ENCODE assay signal across 11 cellular contexts in genomic region chr11:1337647-1338007, GRCh38. TPM values are rescaled to one million over a fixed set of nuclear protein-coding genes. Genes with fewer than 3 reads are reported as not detected.
A peak's percentile ranks its signal among the peaks of the same experiment; 100 is the strongest.
DNase-seq lines count a peak whose midpoint lies in the region; ATAC-seq and TF ChIP-seq lines count a peak whose summit lies in the region.
"Had no signal": no experiment of that assay in that cellular context is flagged by ENCODE, and none has a peak within 500 bp of the region (broad histone marks: within the 10 kb centered on the region; RNA-seq: fewer than 3 reads in every experiment).

No MANE protein-coding gene starts in this region.

- no peak for TF ChIP-seq POLR2A in suprapubic skin (IDR thresholded peaks at IDR 0.05)

- DNase-seq in activated CD8-positive, alpha-beta memory T cell treated with anti-CD3 and anti-CD28 coated beads for 24 hours = peak; percentile 57
- DNase-seq in activated CD8-positive, alpha-beta memory T cell treated with anti-CD3 and anti-CD28 coated beads, Interleukin-2, amount 50 U/mL, for 4 hours = no peak
- no peak for DNase-seq in activated T-helper 2 cell treated with anti-CD3 and anti-CD28 coated beads, Interferon-gamma antibody, Interleukin-2, Interleukin-4, amounts not matched to agents 10 μg/mL and 5 μg/mL and 100 μg/mL, durations not matched to agents 14 hours and 24 hours and 36 hours (ENCODE audit: low spot score)
- DNase-seq in immature natural killer cell (no peak), suprapubic skin (ENCODE audit: low spot score in 2 of 2) (no peak), left colon (no peak), Karpas-422 (no peak), NCI-H2171 (lab: John Stamatoyannopoulos, UW) (no peak)
- DNase-seq: foreskin keratinocyte, NCI-H1105 treated with DMSO at 0.1 percent for 48 hours had no signal

- H3K27ac Mint-ChIP-seq in activated T-helper 2 cell treated with anti-CD3 and anti-CD28 coated beads, Interferon-gamma antibody, Interleukin-2, Interleukin-4, amounts not matched to agents 10 μg/mL and 5 μg/mL and 100 μg/mL, durations not matched to agents 14 hours and 24 hours and 36 hours = peak overlapping the region; percentile 14
- peak overlapping the region; percentile 55 to 92 (median 84) for H3K27ac Mint-ChIP-seq in immature natural killer cell

- no peak overlapping the region for H2AFZ ChIP-seq in Karpas-422 (ENCODE audit: low read length)

- H3K9me3 Mint-ChIP-seq in activated T-helper 2 cell treated with anti-CD3 and anti-CD28 coated beads, Interferon-gamma antibody, Interleukin-2, Interleukin-4, amounts not matched to agents 10 μg/mL and 5 μg/mL and 100 μg/mL, durations not matched to agents 14 hours and 24 hours and 36 hours = peaks cover 9% of the 10 kb centered on the region
- peaks cover 0 to 10% (median under 1%) of the 10 kb centered on the region in 6 donors for H3K9me3 Mint-ChIP-seq in immature natural killer cell

- peaks cover 10% of the 10 kb centered on the region for H3K4me1 Mint-ChIP-seq in activated T-helper 2 cell treated with anti-CD3 and anti-CD28 coated beads, Interferon-gamma antibody, Interleukin-2, Interleukin-4, amounts not matched to agents 10 μg/mL and 5 μg/mL and 100 μg/mL, durations not matched to agents 14 hours and 24 hours and 36 hours (ENCODE audit: low read depth)
- H3K4me1 Mint-ChIP-seq in immature natural killer cell = peaks cover 16 to 20% of the 10 kb centered on the region in 2 donors

- 44% methylated on average over 7 of the region's 25 CpGs for WGBS in suprapubic skin

- H4K20me1 ChIP-seq in Karpas-422 (ENCODE audit: insufficient read depth, low read depth, low read length) = no peaks in the 10 kb centered on the region

- H3K27ac ChIP-seq in suprapubic skin (no peak overlapping the region), Karpas-422 (ENCODE audit: low read length) (no peak overlapping the region)
- H3K27ac ChIP-seq: foreskin keratinocyte, right lobe of liver had no signal

- H3K9me3 ChIP-seq in suprapubic skin (no peaks in the 10 kb centered on the region), Karpas-422 (ENCODE audit: low read length) (no peaks in the 10 kb centered on the region)
- H3K9me3 ChIP-seq: right lobe of liver had no signal

- H3K9ac ChIP-seq in Karpas-422 (ENCODE audit: low read length) = no peak overlapping the region

- H3K36me3 ChIP-seq in suprapubic skin (no peaks in the 10 kb centered on the region), Karpas-422 (ENCODE audit: insufficient read depth, low read length) (no peaks in the 10 kb centered on the region)
- H3K36me3 ChIP-seq: right lobe of liver had no signal

- H3K27me3 Mint-ChIP-seq in activated T-helper 2 cell treated with anti-CD3 and anti-CD28 coated beads, Interferon-gamma antibody, Interleukin-2, Interleukin-4, amounts not matched to agents 10 μg/mL and 5 μg/mL and 100 μg/mL, durations not matched to agents 14 hours and 24 hours and 36 hours (ENCODE audit: low read depth) = peaks cover 12% of the 10 kb centered on the region
- H3K27me3 Mint-ChIP-seq in immature natural killer cell (ENCODE audit: low read depth in 3 of 3) = peaks cover 3 to 17% (median 8%) of the 10 kb centered on the region in 3 donors

- H3K4me2 ChIP-seq in Karpas-422 (ENCODE audit: low read depth, low read length, poor library complexity, severe bottlenecking) = no peak overlapping the region

- TF ChIP-seq CTCF in suprapubic skin (IDR thresholded peaks at IDR 0.05) = no peak

- no peaks in the 10 kb centered on the region for H3K9me2 ChIP-seq in Karpas-422 (replicated peaks; ENCODE audit: insufficient read depth, low read length)

- H3K27me3 ChIP-seq in suprapubic skin (no peaks in the 10 kb centered on the region), Karpas-422 (ENCODE audit: low read length) (no peaks in the 10 kb centered on the region)
- H3K27me3 ChIP-seq: right lobe of liver had no signal

- no peak for TF ChIP-seq EP300 in suprapubic skin (IDR thresholded peaks at IDR 0.05)

- ATAC-seq in left colon = no peak

- peak overlapping the region; percentile 67 for H3K4me3 Mint-ChIP-seq in activated T-helper 2 cell treated with anti-CD3 and anti-CD28 coated beads, Interferon-gamma antibody, Interleukin-2, Interleukin-4, amounts not matched to agents 10 μg/mL and 5 μg/mL and 100 μg/mL, durations not matched to agents 14 hours and 24 hours and 36 hours (ENCODE audit: low read depth)
- H3K4me3 Mint-ChIP-seq in immature natural killer cell = peak overlapping the region; percentile 75 to 88 (median 81)

- H3K79me2 ChIP-seq in Karpas-422 (ENCODE audit: low read length) = no peaks in the 10 kb centered on the region

- intact Hi-C loops in activated T-helper 2 cell treated with anti-CD3 and anti-CD28 coated beads, Interferon-gamma antibody, Interleukin-2, Interleukin-4, amounts not matched to agents 10 μg/mL and 5 μg/mL and 100 μg/mL, durations not matched to agents 14 hours and 24 hours and 36 hours (cut with micrococcal nuclease) = loop anchor here (10.0 kb wide), 2 partner anchors 47 to 177 kb away; partner anchors contain the start of gene BRSK2
- intact Hi-C loops in left colon (cut with DNase I, micrococcal nuclease) = no loop called here

- H3K4me3 ChIP-seq in suprapubic skin (peak overlapping the region; percentile 48), Karpas-422 (ENCODE audit: low read length) (no peak overlapping the region)

- H3K4me1 ChIP-seq in suprapubic skin (peaks cover 22% of the 10 kb centered on the region), Karpas-422 (ENCODE audit: low read length) (no peaks in the 10 kb centered on the region)

- no peaks in the 10 kb centered on the region for H3K36me3 Mint-ChIP-seq in activated T-helper 2 cell treated with anti-CD3 and anti-CD28 coated beads, Interferon-gamma antibody, Interleukin-2, Interleukin-4, amounts not matched to agents 10 μg/mL and 5 μg/mL and 100 μg/mL, durations not matched to agents 14 hours and 24 hours and 36 hours (ENCODE audit: low read depth)
- H3K36me3 Mint-ChIP-seq in immature natural killer cell = peaks cover 0 to 4% (median 0%) of the 10 kb centered on the region in 3 donors

RNA-seq across cellular contexts. Expression of gene TOLLIP, which starts 28.2 kb away (rescaled TPM):
- 33.6 and 35.0 TPM in 2 replicates for total RNA-seq in activated T-helper 2 cell treated with anti-CD3 and anti-CD28 coated beads, Interferon-gamma antibody, Interleukin-2, Interleukin-4, amounts not matched to agents 10 μg/mL and 5 μg/mL and 100 μg/mL, durations not matched to agents 14 hours and 24 hours and 36 hours
- 10 to 100 TPM; 40.5 to 47.8 (median 42.2) TPM for polyA plus RNA-seq in immature natural killer cell
- 100 to 1,000 TPM in 2 of 4 donors, 10 to 100 TPM in 2; 96.6 to 105 (median 100) TPM for total RNA-seq in suprapubic skin
- total RNA-seq in left colon = 10 to 100 TPM; 62.8 to 63.7 TPM
- total RNA-seq in Karpas-422 (2014; rRNA removed; shearing (Covaris generic); ENCODE audit: low replicate concordance) = 6.5 and 20.9 TPM in 2 replicates

RNA-seq across cellular contexts. Expression of gene BRSK2, which starts 52.1 kb away (rescaled TPM):
- 1.5 and 1.6 TPM in 2 replicates for total RNA-seq in activated T-helper 2 cell treated with anti-CD3 and anti-CD28 coated beads, Interferon-gamma antibody, Interleukin-2, Interleukin-4, amounts not matched to agents 10 μg/mL and 5 μg/mL and 100 μg/mL, durations not matched to agents 14 hours and 24 hours and 36 hours
- under 1 TPM in 1 of 3 donors, not detected in 2; 0.12 TPM for polyA plus RNA-seq in immature natural killer cell
- total RNA-seq in suprapubic skin (under 1 TPM in 2 of 4 donors, not detected in 2; 0.26 to 0.30 TPM), left colon (under 1 TPM; 0.53 to 0.79 TPM)
- not detected in 2 replicates for total RNA-seq in Karpas-422 (2014; rRNA removed; shearing (Covaris generic); ENCODE audit: low replicate concordance)
